7 cellular contexts compared by ENCODE assay signal in genomic region chr12:53180270-53180930, GRCh38.
A peak's percentile ranks its signal among the peaks of the same experiment; 100 is the strongest.
DNase-seq lines count a peak whose midpoint lies in the region; ATAC-seq and TF ChIP-seq lines count a peak whose summit lies in the region.

Gene CSAD, minus strand, starts transcription at chr12:53180925. Its CDS starts 7,455 bp downstream, at chr12:53173470.
Gene ZNF740, plus strand, starts transcription at chr12:53180722. Its CDS starts 1,262 bp downstream, at chr12:53181984.

- DNase-seq in NCI-H2081 treated with DMSO at 0.1 percent for 48 hours (lab: John Stamatoyannopoulos, UW) (peak; percentile 86), T1000 (lab: John Stamatoyannopoulos, UW) (peak; percentile 94), astrocyte of the hippocampus (ENCODE audit: low read depth, low spot score) (peak; percentile 99), hypothalamus (lab: John Stamatoyannopoulos, UW) (peak; percentile 78 to 99 (median 96)), retinal pigment epithelial cell (ENCODE audit: low read depth) (peak; percentile 91)

- peak; percentile 92 for ATAC-seq in GM18511 (IDR thresholded peaks at IDR 0.05; ENCODE audit: unreplicated experiment)
- peak; percentile 88 for ATAC-seq in HG03039 (IDR thresholded peaks at IDR 0.05; ENCODE audit: unreplicated experiment)

- peak within 1 kb of the TSS; percentile 72 for H3K4me3 ChIP-seq in retinal pigment epithelial cell (ENCODE audit: low read length)

- no peak for TF ChIP-seq CTCF in retinal pigment epithelial cell (conservative IDR thresholded peaks at IDR 0.05; ENCODE audit: low read depth, low read length)

Comparison
In these comparisons a context has a peak if more than half of its experiments do, and no peak if none do; other contexts are left out.
1. Peak in every context shown above with its lines: DNase-seq, ATAC-seq and H3K4me3 ChIP-seq.